In genomic region chr19:3716147-3716668, GRCh38 we compare ENCODE assay signal across 2 cellular contexts.
TF ChIP-seq lines count a peak whose summit lies in the region.

No MANE protein-coding gene starts in this region.

TF ChIP-seq in HCT116, 20 proteins besides CTCF, POLR2A, EP300 and RAD21:
- no peak for TF ChIP-seq CBX3 (IDR thresholded peaks at IDR 0.05; ENCODE audit: low read depth)
- TF ChIP-seq SP1 (IDR thresholded peaks at IDR 0.05; ENCODE audit: low read depth): no peak
- TF ChIP-seq ZFX (IDR thresholded peaks at IDR 0.05): no peak
- no peak for TF ChIP-seq TCF7L2 (IDR thresholded peaks at IDR 0.05; ENCODE audit: borderline replicate concordance, extremely low read depth, insufficient read depth, insufficient read length)
- no peak for TF ChIP-seq SIN3A (IDR thresholded peaks at IDR 0.05; ENCODE audit: low read depth)
- TF ChIP-seq ZBTB33 (IDR thresholded peaks at IDR 0.05; ENCODE audit: extremely low read depth, insufficient replicate concordance, low read length): no peak
- no peak for TF ChIP-seq ZNF274 (IDR thresholded peaks at IDR 0.05; ENCODE audit: low read depth, low read length)
- no peak for TF ChIP-seq EZH2 (IDR thresholded peaks at IDR 0.05)
- no peak for TF ChIP-seq ATF3 (IDR thresholded peaks at IDR 0.05)
- no peak for TF ChIP-seq EGR1 (IDR thresholded peaks at IDR 0.05; ENCODE audit: low read depth)
- TF ChIP-seq POLR2AphosphoS5 (IDR thresholded peaks at IDR 0.05; ENCODE audit: low read depth, low read length): no peak
- TF ChIP-seq YY1 (IDR thresholded peaks at IDR 0.05; ENCODE audit: extremely low read depth, insufficient replicate concordance, low read depth, low read length): no peak
- TF ChIP-seq, protein P1, sequence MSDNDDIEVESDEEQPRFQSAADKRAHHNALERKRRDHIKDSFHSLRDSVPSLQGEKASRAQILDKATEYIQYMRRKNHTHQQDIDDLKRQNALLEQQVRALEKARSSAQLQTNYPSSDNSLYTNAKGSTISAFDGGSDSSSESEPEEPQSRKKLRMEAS (IDR thresholded peaks at IDR 0.05): no peak
- TF ChIP-seq ELF1 (IDR thresholded peaks at IDR 0.05; ENCODE audit: borderline replicate concordance, low read depth): no peak
- TF ChIP-seq, protein P2, sequence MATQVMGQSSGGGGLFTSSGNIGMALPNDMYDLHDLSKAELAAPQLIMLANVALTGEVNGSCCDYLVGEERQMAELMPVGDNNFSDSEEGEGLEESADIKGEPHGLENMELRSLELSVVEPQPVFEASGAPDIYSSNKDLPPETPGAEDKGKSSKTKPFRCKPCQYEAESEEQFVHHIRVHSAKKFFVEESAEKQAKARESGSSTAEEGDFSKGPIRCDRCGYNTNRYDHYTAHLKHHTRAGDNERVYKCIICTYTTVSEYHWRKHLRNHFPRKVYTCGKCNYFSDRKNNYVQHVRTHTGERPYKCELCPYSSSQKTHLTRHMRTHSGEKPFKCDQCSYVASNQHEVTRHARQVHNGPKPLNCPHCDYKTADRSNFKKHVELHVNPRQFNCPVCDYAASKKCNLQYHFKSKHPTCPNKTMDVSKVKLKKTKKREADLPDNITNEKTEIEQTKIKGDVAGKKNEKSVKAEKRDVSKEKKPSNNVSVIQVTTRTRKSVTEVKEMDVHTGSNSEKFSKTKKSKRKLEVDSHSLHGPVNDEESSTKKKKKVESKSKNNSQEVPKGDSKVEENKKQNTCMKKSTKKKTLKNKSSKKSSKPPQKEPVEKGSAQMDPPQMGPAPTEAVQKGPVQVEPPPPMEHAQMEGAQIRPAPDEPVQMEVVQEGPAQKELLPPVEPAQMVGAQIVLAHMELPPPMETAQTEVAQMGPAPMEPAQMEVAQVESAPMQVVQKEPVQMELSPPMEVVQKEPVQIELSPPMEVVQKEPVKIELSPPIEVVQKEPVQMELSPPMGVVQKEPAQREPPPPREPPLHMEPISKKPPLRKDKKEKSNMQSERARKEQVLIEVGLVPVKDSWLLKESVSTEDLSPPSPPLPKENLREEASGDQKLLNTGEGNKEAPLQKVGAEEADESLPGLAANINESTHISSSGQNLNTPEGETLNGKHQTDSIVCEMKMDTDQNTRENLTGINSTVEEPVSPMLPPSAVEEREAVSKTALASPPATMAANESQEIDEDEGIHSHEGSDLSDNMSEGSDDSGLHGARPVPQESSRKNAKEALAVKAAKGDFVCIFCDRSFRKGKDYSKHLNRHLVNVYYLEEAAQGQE (IDR thresholded peaks at IDR 0.05; ENCODE audit: low read depth): no peak
- no peak for TF ChIP-seq JUND (IDR thresholded peaks at IDR 0.05)
- TF ChIP-seq CEBPB (IDR thresholded peaks at IDR 0.05; ENCODE audit: low read depth): no peak

TF ChIP-seq in H1, 55 proteins besides CTCF, POLR2A, EP300 and RAD21:
- TF ChIP-seq ATF3 (IDR thresholded peaks at IDR 0.05; ENCODE audit: insufficient read depth, low read depth, low read length) (no peak), KDM1A (IDR thresholded peaks at IDR 0.05; ENCODE audit: borderline replicate concordance, low read length) (peak; percentile 25; the same call in 1 of the 2 replicates)
